13 cellular contexts compared by ENCODE assay signal in the genomic region with DNA sequence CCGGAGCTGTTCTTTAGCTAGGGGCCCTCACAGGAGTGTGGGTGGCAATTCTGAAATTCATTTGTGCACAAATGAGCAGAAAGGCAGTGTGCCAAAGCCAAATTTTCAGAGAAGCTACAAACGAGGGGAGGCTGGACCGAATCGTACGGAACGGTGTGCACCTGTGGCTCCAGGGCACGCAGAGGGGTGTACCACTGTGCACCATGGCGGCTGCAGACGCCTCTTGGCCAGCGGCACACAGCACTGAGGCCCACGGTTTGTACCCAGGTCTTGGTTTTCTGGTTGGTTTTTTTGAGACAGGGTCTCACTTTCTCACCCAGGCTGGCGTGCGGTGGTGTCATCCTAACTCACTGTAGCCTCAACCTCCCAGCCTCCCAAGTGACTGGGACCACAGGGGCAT. TPM values are rescaled to one million over a fixed set of nuclear protein-coding genes. Genes with fewer than 3 reads are reported as not detected.
DNase-seq lines count a peak whose midpoint lies in the region; ATAC-seq and TF ChIP-seq lines count a peak whose summit lies in the region.
"Had no signal": no experiment of that assay in that cellular context is flagged by ENCODE, and none has a peak within 500 bp of the region (broad histone marks: within the 10 kb centered on the region; RNA-seq: fewer than 3 reads in every experiment).

No MANE protein-coding gene starts in this region.

- no peaks in the 10 kb centered on the region for H3K9me1 ChIP-seq in IMR-90 (ENCODE audit: insufficient read depth, low read length)

- dilution Hi-C loops in IMR-90 (cut with HindIII; ENCODE audit: low sequenced_read_pairs, unreplicated experiment): no loop called here

- H3K27me3 ChIP-seq in BLaER1 (no peaks in the 10 kb centered on the region), IMR-90 (ENCODE audit: control insufficient read depth, insufficient read depth, low read length) (no peaks in the 10 kb centered on the region; the same call in 1 of the 2 replicates)

- TF ChIP-seq POLR2A in IMR-90 (IDR thresholded peaks at IDR 0.05; ENCODE audit: low read depth, low read length) (no peak), erythroblast (IDR thresholded peaks at IDR 0.05; ENCODE audit: low read length) (no peak)

- H4K20me1 ChIP-seq in BLaER1 (peaks cover under 1% of the 10 kb centered on the region; the same call in 1 of the 2 replicates), IMR-90 (ENCODE audit: insufficient read depth, low read length) (peaks cover 8% of the 10 kb centered on the region; the same call in 1 of the 2 replicates)

- H3K4ac ChIP-seq in IMR-90 (ENCODE audit: low read depth, low read length): no peak overlapping the region

- peak overlapping the region; percentile 42 for H2AK9ac ChIP-seq in IMR-90 (replicated peaks; ENCODE audit: low read depth, low read length, poor library complexity)

- H3K18ac ChIP-seq in IMR-90 (ENCODE audit: low read depth, low read length): no peak overlapping the region

- ATAC-seq in IMR-90 (ENCODE audit: low read depth): no peak

- CTCF ChIA-PET in IMR-90 (lab: Yijun Ruan, JAX): no interaction called here

- no peak overlapping the region for H2BK120ac ChIP-seq in IMR-90 (ENCODE audit: low read depth, low read length)

- H2AK5ac ChIP-seq in IMR-90 (ENCODE audit: low read depth, low read length): no peak overlapping the region

- intact Hi-C loops in IMR-90 (cut with micrococcal nuclease): no loop called here

- POLR2A ChIA-PET in IMR-90 (lab: Charles Lee; ENCODE audit: unreplicated experiment): no interaction called here

- no peak overlapping the region for H2BK5ac ChIP-seq in IMR-90 (ENCODE audit: low read depth, low read length, poor library complexity, severe bottlenecking)

- no peak overlapping the region for H3K23ac ChIP-seq in IMR-90 (ENCODE audit: low read depth, low read length)

- no peak for TF ChIP-seq RAD21 in IMR-90 (IDR thresholded peaks at IDR 0.05; ENCODE audit: low read length)

- H3K4me3 ChIP-seq in BLaER1 (no peak overlapping the region), IMR-90 (ENCODE audit: insufficient read depth, low read depth, low read length) (no peak overlapping the region)

- H3K4me2 ChIP-seq in BLaER1 (0 out of 2 replicates have a peak overlapping the region, but pooled peaks have one; percentile 95), IMR-90 (ENCODE audit: low read depth, low read length) (no peak overlapping the region)

- no peak overlapping the region for H3K56ac ChIP-seq in IMR-90 (ENCODE audit: extremely low read depth, insufficient read depth, low read length)

- WGBS in IMR-90 (ENCODE audit: extremely low coverage in 2 of 2, insufficient read length in 1 of 2), 2 experiments: 93% methylated on average over 6 of the region's 13 CpGs; no CpG with 5 or more reads in 1 of the 2 experiments

- no peak overlapping the region for H2AFZ ChIP-seq in IMR-90 (replicated peaks; ENCODE audit: low read length, poor library complexity)

- H2BK15ac ChIP-seq in IMR-90 (ENCODE audit: low read depth, low read length): no peak overlapping the region

- H4K8ac ChIP-seq in IMR-90 (ENCODE audit: low read depth in 2 of 2, low read length in 2 of 2): no peak overlapping the region

- H3K14ac ChIP-seq in IMR-90 (replicated peaks; ENCODE audit: low read depth, low read length): no peak overlapping the region

- peaks cover 50% of the 10 kb centered on the region for H3K4me1 ChIP-seq in BLaER1
- peaks cover 2% of the 10 kb centered on the region; the same call in 1 of the 2 replicates for H3K4me1 ChIP-seq in IMR-90 (ENCODE audit: control insufficient read depth, insufficient read depth, low read length)

- in situ Hi-C loops in IMR-90 (cut with MboI; ENCODE audit: low sequenced_read_pairs): loop anchor here (5.0 kb wide), 1 partner anchor 70 kb away; no protein-coding TSS in a partner anchor

- H3K79me1 ChIP-seq in IMR-90 (ENCODE audit: low read depth in 1 of 2, low read length in 2 of 2): peaks cover 4 to 11% of the 10 kb centered on the region in 2 experiments; a peak in 2 of 4 replicates

- no TSS peak for BruUV-seq in IMR-90 (replicated peaks; lab: Mats Ljungman, UMichigan)

- DNase-seq in IMR-90 (no peak), erythroblast (lab: John Stamatoyannopoulos, UW) (no peak)
- no peak for DNase-seq in stimulated activated CD4-positive, alpha-beta T cell treated with anti-CD3 and anti-CD28 coated beads, Interleukin-4, amount 100 ng/mL, for 4 hours
- DNase-seq: AML-193, H7, HFFc6, KG1, MV-4-11, NCI-H1694 treated with DMSO at 0.1 percent for 48 hours, Right ventricle myocardium superior had no signal

- H3K36me3 ChIP-seq in BLaER1 (peaks cover 45% of the 10 kb centered on the region), IMR-90 (ENCODE audit: control insufficient read depth, insufficient read depth, low read length) (peaks cover 32% of the 10 kb centered on the region)

- H3K9me3 ChIP-seq in BLaER1: no peaks in the 10 kb centered on the region
- no peaks in the 10 kb centered on the region for H3K9me3 ChIP-seq in IMR-90 (ENCODE audit: control insufficient read depth, insufficient read depth, low read length)

- no peak overlapping the region for H2BK20ac ChIP-seq in IMR-90 (ENCODE audit: low read depth, low read length)

- H4K5ac ChIP-seq in IMR-90 (ENCODE audit: low read depth, low read length): no peak overlapping the region

- H3K9ac ChIP-seq in BLaER1: no peak overlapping the region
- H3K9ac ChIP-seq in IMR-90 (ENCODE audit: low read depth, low read length): no peak overlapping the region

- H3K27ac ChIP-seq in BLaER1 (0 out of 2 replicates have a peak overlapping the region, but pooled peaks have one; percentile 8), IMR-90 (ENCODE audit: insufficient read depth, low read length) (no peak overlapping the region)

- no peak for TF ChIP-seq CTCF in IMR-90 (conservative IDR thresholded peaks at IDR 0.05; ENCODE audit: low read depth, low read length)

- H4K91ac ChIP-seq in IMR-90 (ENCODE audit: insufficient read depth, low read depth, low read length): no peak overlapping the region

TF ChIP-seq in IMR-90, 13 proteins besides CTCF, POLR2A, EP300 and RAD21:
- no peak for TF ChIP-seq SMC3 (IDR thresholded peaks at IDR 0.05; ENCODE audit: low read depth, low read length)

RNA-seq across cellular contexts. Expression of gene CHMP1A, which starts 14.9 kb away (rescaled TPM):
- 99.8 and 113 TPM in 2 replicates for total RNA-seq in IMR-90 (2012; rRNA removed)
- polyA plus RNA-seq in IMR-90 (2012; rRNA removed): 97.3 and 112 TPM in 2 replicates
- polyA plus RNA-seq in IMR-90 (2012; cell fraction: cytosol; rRNA removed): 84.9 and 127 TPM in 2 replicates
- 115 and 242 TPM in 2 replicates for polyA plus RNA-seq in IMR-90 (2012; cell fraction: nucleus; rRNA removed; ENCODE audit: low replicate concordance)

RNA-seq across cellular contexts. Expression of gene SPATA33, which starts 15.1 kb away (rescaled TPM):
- 0.90 and 1.1 TPM in 2 replicates for total RNA-seq in IMR-90 (2012; rRNA removed)
- 3.2 and 3.4 TPM in 2 replicates for polyA plus RNA-seq in IMR-90 (2012; rRNA removed)
- 1.8 and 2.4 TPM in 2 replicates for polyA plus RNA-seq in IMR-90 (2012; cell fraction: cytosol; rRNA removed)
- 7.6 and 17.1 TPM in 2 replicates for polyA plus RNA-seq in IMR-90 (2012; cell fraction: nucleus; rRNA removed; ENCODE audit: low replicate concordance)

RNA-seq across cellular contexts. Expression of gene DPEP1, which starts 29.1 kb away (rescaled TPM):
- not detected in 2 replicates for total RNA-seq in IMR-90 (2012; rRNA removed)
- not detected in 2 replicates for polyA plus RNA-seq in IMR-90 (2012; rRNA removed)
- polyA plus RNA-seq in IMR-90 (2012; cell fraction: cytosol; rRNA removed): not detected in 2 replicates
- polyA plus RNA-seq in IMR-90 (2012; cell fraction: nucleus; rRNA removed; ENCODE audit: low replicate concordance): not detected in 2 replicates
- total RNA-seq: HFFc6, OCI-LY7, Right ventricle myocardium superior had no signal
- polyA plus RNA-seq: CD14-positive monocyte had no signal

RNA-seq across cellular contexts. Expression of gene CDK10, which starts 43.9 kb away (rescaled TPM):
- 18.6 and 19.5 TPM in 2 replicates for total RNA-seq in IMR-90 (2012; rRNA removed)
- 61.8 and 65.3 TPM in 2 replicates for polyA plus RNA-seq in IMR-90 (2012; rRNA removed)
- polyA plus RNA-seq in IMR-90 (2012; cell fraction: cytosol; rRNA removed): 36.5 and 41.9 TPM in 2 replicates
- 292 and 559 TPM in 2 replicates for polyA plus RNA-seq in IMR-90 (2012; cell fraction: nucleus; rRNA removed; ENCODE audit: low replicate concordance)

RNA-seq across cellular contexts. Expression of gene SPATA2L, which starts 58.9 kb away (rescaled TPM):
- 4.8 and 5.0 TPM in 2 replicates for total RNA-seq in IMR-90 (2012; rRNA removed)
- polyA plus RNA-seq in IMR-90 (2012; rRNA removed): 6.9 and 8.8 TPM in 2 replicates
- polyA plus RNA-seq in IMR-90 (2012; cell fraction: cytosol; rRNA removed): 11.7 and 14.7 TPM in 2 replicates
- 5.4 and 20.5 TPM in 2 replicates for polyA plus RNA-seq in IMR-90 (2012; cell fraction: nucleus; rRNA removed; ENCODE audit: low replicate concordance)
